In the genomic region with DNA sequence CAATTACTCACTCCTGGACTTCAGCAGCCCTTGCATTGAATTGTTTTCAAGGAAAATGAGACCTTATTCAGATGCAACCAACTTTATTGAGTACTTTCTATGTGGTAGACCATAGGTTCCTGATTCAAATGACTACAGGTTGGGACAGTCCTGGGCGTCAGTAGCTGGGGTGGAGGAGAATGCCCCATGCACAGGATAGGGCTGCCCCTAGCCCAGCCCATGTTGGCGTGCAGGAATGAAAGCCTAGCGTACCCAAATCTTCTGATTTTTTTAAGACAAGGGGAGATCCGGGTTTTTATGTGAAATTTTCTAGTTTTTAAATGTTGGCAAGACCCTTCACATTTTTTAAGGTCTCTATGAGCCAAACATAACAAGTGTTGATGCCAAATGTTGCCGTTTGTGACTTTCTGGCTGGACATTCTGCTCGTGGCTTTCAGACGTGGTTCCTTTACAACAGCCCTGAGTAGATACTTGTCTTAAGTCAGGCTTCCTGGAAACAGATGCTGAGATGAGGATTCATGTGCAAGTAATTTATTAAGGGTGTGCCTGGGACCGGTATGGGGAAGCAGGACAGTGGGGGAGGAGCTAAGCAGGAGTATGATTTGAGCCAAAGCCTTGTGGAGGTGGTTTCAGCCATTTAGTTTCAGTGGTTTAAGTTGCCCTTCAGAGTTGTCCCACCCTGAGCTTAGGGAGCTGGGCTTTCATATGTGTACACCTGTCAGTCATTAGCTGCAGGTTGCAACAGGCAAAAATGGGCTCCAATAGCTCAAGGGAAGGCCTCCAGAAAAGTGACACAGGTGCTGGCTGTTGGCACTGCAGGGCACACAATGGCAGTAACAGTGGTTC, we compare ENCODE assay signal across 10 cellular contexts.
DNase-seq lines count a peak whose midpoint lies in the region; ATAC-seq and TF ChIP-seq lines count a peak whose summit lies in the region.
"Had no signal": no experiment of that assay in that cellular context is flagged by ENCODE, and none has a peak within 500 bp of the region (broad histone marks: within the 10 kb centered on the region; RNA-seq: fewer than 3 reads in every experiment).

No MANE protein-coding gene starts in this region.

- DNase-seq in EH (ENCODE audit: low read depth) (peak; percentile 60), fibroblast of pulmonary artery (ENCODE audit: low read depth) (peak; percentile 1), MV-4-11 (lab: John Stamatoyannopoulos, UW) (no peak), OCI-M1 (lab: John Stamatoyannopoulos, UW) (no peak), iPS-NIHi7 (ENCODE audit: extremely low spot score) (no peak)
- DNase-seq in stimulated activated CD4-positive, alpha-beta T cell treated with anti-CD3 and anti-CD28 coated beads, Interleukin-4, amount 100 ng/mL, for 24 hours, result no peak
- DNase-seq: activated T-cell treated with anti-CD3 and anti-CD28 coated beads, Interleukin-2, amount 50 U/mL, for 24 hours; NCI-H69 had no signal

- no peak for TF ChIP-seq CTCF in fibroblast of pulmonary artery (IDR thresholded peaks at IDR 0.05; ENCODE audit: low read length, missing control alignments)

- ATAC-seq in GM21381 (IDR thresholded peaks at IDR 0.05; ENCODE audit: unreplicated experiment) (peak; percentile 65), HG03432 (IDR thresholded peaks at IDR 0.05; ENCODE audit: unreplicated experiment) (peak; percentile 85)

- no peak overlapping the region for H3K4me3 ChIP-seq in fibroblast of pulmonary artery (replicated peaks; ENCODE audit: low read depth, low read length)

Comparison
In these comparisons a context has a peak if more than half of its experiments do, and no peak if none do; other contexts are left out.
1. DNase-seq: peak in EH (single experiment) and fibroblast of pulmonary artery (single experiment); none in MV-4-11 (single experiment), OCI-M1 (single experiment), stimulated activated CD4-positive, alpha-beta T cell treated with anti-CD3 and anti-CD28 coated beads, Interleukin-4, amount 100 ng/mL, for 24 hours (single experiment) and iPS-NIHi7 (single experiment).